30 cellular contexts compared by ENCODE assay signal in the genomic region with DNA sequence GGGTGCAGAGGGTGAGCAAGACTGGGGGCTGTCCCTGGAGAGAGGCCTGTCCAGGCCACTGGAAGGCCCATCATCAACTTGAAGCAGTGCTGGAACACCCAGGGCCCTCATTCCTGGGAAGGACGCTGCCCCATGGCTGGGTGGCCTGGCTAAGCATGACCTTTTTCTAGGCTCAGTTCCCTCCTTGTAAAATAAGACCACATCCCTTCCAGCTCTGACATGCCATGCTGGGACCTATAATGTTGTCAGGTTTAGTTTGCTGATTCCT.
"Had no signal": no experiment of that assay in that cellular context is flagged by ENCODE, and none has a peak within 500 bp of the region (broad histone marks: within the 10 kb centered on the region; RNA-seq: fewer than 3 reads in every experiment).

No MANE protein-coding gene starts in this region.

- H3K4me1 ChIP-seq: adrenal gland, foreskin keratinocyte had no signal

- H3K36me3 ChIP-seq: gastrocnemius medialis had no signal

- H3K9me3 Mint-ChIP-seq: activated CD8-positive, alpha-beta T cell treated with anti-CD3 and anti-CD28 coated beads for 36 hours; activated naive CD4-positive, alpha-beta T cell treated with anti-CD3 and anti-CD28 coated beads, Interleukin-2, amount 50 U/mL, for 24 hours; activated naive CD8-positive, alpha-beta T cell treated with anti-CD3 and anti-CD28 coated beads for 36 hours; activated naive CD8-positive, alpha-beta T cell treated with anti-CD3 and anti-CD28 coated beads, Interleukin-2, amount 50 U/mL, for 24 hours; activated T-cell treated with anti-CD3 and anti-CD28 coated beads, Interleukin-2, amount 50 U/mL, for 4 hours; effector memory CD8-positive, alpha-beta T cell had no signal

- FAIRE-seq: colon had no signal

- H3K9me3 ChIP-seq: adrenal gland, body of pancreas, esophagus muscularis mucosa, gastrocnemius medialis, heart left ventricle had no signal

- H3K27ac Mint-ChIP-seq: activated CD8-positive, alpha-beta T cell treated with anti-CD3 and anti-CD28 coated beads for 36 hours; activated naive CD8-positive, alpha-beta T cell treated with anti-CD3 and anti-CD28 coated beads for 36 hours; activated naive CD8-positive, alpha-beta T cell treated with anti-CD3 and anti-CD28 coated beads, Interleukin-2, amount 50 U/mL, for 24 hours had no signal

- H3K4me3 Mint-ChIP-seq: activated CD8-positive, alpha-beta T cell treated with anti-CD3 and anti-CD28 coated beads for 36 hours; activated naive CD4-positive, alpha-beta T cell treated with anti-CD3 and anti-CD28 coated beads, Interleukin-2, amount 50 U/mL, for 24 hours; activated naive CD8-positive, alpha-beta T cell treated with anti-CD3 and anti-CD28 coated beads for 36 hours; activated naive CD8-positive, alpha-beta T cell treated with anti-CD3 and anti-CD28 coated beads, Interleukin-2, amount 50 U/mL, for 24 hours; activated T-cell treated with anti-CD3 and anti-CD28 coated beads, Interleukin-2, amount 50 U/mL, for 4 hours; effector memory CD8-positive, alpha-beta T cell had no signal

- H3K4me3 ChIP-seq: adrenal gland, body of pancreas, esophagus muscularis mucosa, gastrocnemius medialis, heart left ventricle had no signal

- H3K27ac ChIP-seq: adrenal gland, body of pancreas, esophagus muscularis mucosa, foreskin keratinocyte, gastrocnemius medialis, heart left ventricle had no signal

- H3K4me1 Mint-ChIP-seq: activated naive CD8-positive, alpha-beta T cell treated with anti-CD3 and anti-CD28 coated beads, Interleukin-2, amount 50 U/mL, for 24 hours had no signal

- H3K27me3 Mint-ChIP-seq: activated CD8-positive, alpha-beta T cell treated with anti-CD3 and anti-CD28 coated beads for 36 hours; activated naive CD4-positive, alpha-beta T cell treated with anti-CD3 and anti-CD28 coated beads, Interleukin-2, amount 50 U/mL, for 24 hours; activated naive CD8-positive, alpha-beta T cell treated with anti-CD3 and anti-CD28 coated beads for 36 hours; activated naive CD8-positive, alpha-beta T cell treated with anti-CD3 and anti-CD28 coated beads, Interleukin-2, amount 50 U/mL, for 24 hours; effector memory CD8-positive, alpha-beta T cell had no signal

- DNase-seq: activated CD4-positive, alpha-beta T cell treated with anti-CD3 and anti-CD28 coated beads for 4 hours; activated CD4-positive, alpha-beta T cell treated with anti-CD3 and anti-CD28 coated beads, Interleukin-2, amount 50 U/mL, for 1 hour; activated CD4-positive, alpha-beta T cell treated with anti-CD3 and anti-CD28 coated beads, Interleukin-2, amount 50 U/mL, for 48 hours; activated CD4-positive, CD25-positive, alpha-beta regulatory T cell; activated CD4-positive, CD25-positive, alpha-beta regulatory T cell treated with anti-CD3 and anti-CD28 coated beads, Interleukin-2, amount 50 U/mL, for 72 hours; activated CD8-positive, alpha-beta memory T cell treated with anti-CD3 and anti-CD28 coated beads for 24 hours; activated CD8-positive, alpha-beta T cell treated with anti-CD3 and anti-CD28 coated beads for 36 hours; activated gamma-delta T cell; activated naive CD4-positive, alpha-beta T cell; activated naive CD8-positive, alpha-beta T cell treated with anti-CD3 and anti-CD28 coated beads for 36 hours; activated naive CD8-positive, alpha-beta T cell treated with anti-CD3 and anti-CD28 coated beads, Interleukin-2, amount 50 U/mL, for 24 hours; activated T-cell treated with anti-CD3 and anti-CD28 coated beads, Interleukin-2, amount 50 U/mL, for 4 hours; adrenal gland; amygdala; aorta; body of pancreas; caudate nucleus; cortex of kidney; dermis blood vessel endothelial cell; effector CD4-positive, alpha-beta T cell; effector memory CD8-positive, alpha-beta T cell; erythroblast; foreskin keratinocyte; gastrocnemius medialis; glutamatergic neuron; T-helper 2 cell had no signal

- ATAC-seq: activated CD8-positive, alpha-beta T cell treated with anti-CD3 and anti-CD28 coated beads for 36 hours; activated naive CD8-positive, alpha-beta T cell treated with anti-CD3 and anti-CD28 coated beads, Interleukin-2, amount 50 U/mL, for 24 hours; activated T-cell treated with anti-CD3 and anti-CD28 coated beads, Interleukin-2, amount 50 U/mL, for 4 hours; body of pancreas; effector memory CD8-positive, alpha-beta T cell; foreskin keratinocyte; heart left ventricle had no signal

- H3K27me3 ChIP-seq: adrenal gland, body of pancreas, foreskin keratinocyte, gastrocnemius medialis, heart left ventricle had no signal
